In the genomic region with DNA sequence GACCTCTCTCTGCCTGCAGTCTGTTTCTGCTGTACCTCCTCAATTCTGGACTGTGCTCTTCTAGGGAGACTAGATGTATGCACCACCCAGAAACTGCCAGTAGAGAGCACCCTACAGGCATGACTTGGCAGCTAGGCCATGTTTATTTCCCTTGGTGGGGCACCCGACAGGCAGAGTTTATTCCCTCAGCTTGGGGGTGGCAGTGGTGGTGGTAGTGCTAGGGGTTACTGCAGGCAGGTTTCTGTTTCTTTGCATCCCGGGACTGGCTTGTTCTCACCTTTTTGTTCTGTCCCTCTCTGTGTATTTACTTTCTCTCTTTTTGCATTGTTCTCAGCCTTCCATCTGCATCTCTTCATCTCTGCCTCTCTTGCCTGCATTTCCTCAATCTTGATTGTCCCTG, we compare ENCODE assay signal across 8 cellular contexts. TPM values are rescaled to one million over a fixed set of nuclear protein-coding genes. Genes with fewer than 3 reads are reported as not detected.
DNase-seq lines count a peak whose midpoint lies in the region; ATAC-seq, FAIRE-seq and TF ChIP-seq lines count a peak whose summit lies in the region.

No MANE protein-coding gene starts in this region.

- peaks cover 21% of the 10 kb centered on the region for H3K4me1 Mint-ChIP-seq in T-helper 17 cell
- H3K4me1 Mint-ChIP-seq in astrocyte (ENCODE audit: low read depth, unreplicated experiment): peaks cover 14% of the 10 kb centered on the region

- WGBS in right cardiac atrium: 7% methylated on average over 2 of the region's 2 CpGs

- H3K27me3 ChIP-seq in astrocyte (ENCODE audit: insufficient read depth, low read length) (no peaks in the 10 kb centered on the region), right cardiac atrium (ENCODE audit: control insufficient read depth, insufficient read depth) (no peaks in the 10 kb centered on the region)

- no peak overlapping the region for H3K4me3 Mint-ChIP-seq in T-helper 17 cell
- H3K4me3 Mint-ChIP-seq in astrocyte (ENCODE audit: unreplicated experiment): peak overlapping the region; percentile 46

- TF ChIP-seq CTCF in 22Rv1 (IDR thresholded peaks at IDR 0.05) (peak; percentile 76), GM12872 (IDR thresholded peaks at IDR 0.05; ENCODE audit: insufficient read depth, low read depth, low read length) (peak; percentile 84), LNCAP (IDR thresholded peaks at IDR 0.05) (peak; percentile 73), astrocyte (IDR thresholded peaks at IDR 0.05; ENCODE audit: insufficient read depth, low read depth, low read length) (peak; percentile 68)

- peak overlapping the region; percentile 33 for H3K9ac ChIP-seq in astrocyte (ENCODE audit: low read length)

- H3K4me3 ChIP-seq in astrocyte (ENCODE audit: insufficient read depth, low read depth, low read length) (no peak overlapping the region), right cardiac atrium (ENCODE audit: low read length) (no peak overlapping the region)

- H2AFZ ChIP-seq in astrocyte (ENCODE audit: low read depth, low read length): peak overlapping the region; percentile 18

- H3K9me3 ChIP-seq in T-helper 17 cell (ENCODE audit: control insufficient read depth, low read length, poor library complexity, severe bottlenecking) (no peaks in the 10 kb centered on the region), astrocyte (ENCODE audit: insufficient read depth, low read depth, low read length) (no peaks in the 10 kb centered on the region), right cardiac atrium (ENCODE audit: control insufficient read depth, low read length) (no peaks in the 10 kb centered on the region)

- no peaks in the 10 kb centered on the region for H3K79me2 ChIP-seq in astrocyte (ENCODE audit: insufficient read depth, low read length)

- H3K9me3 Mint-ChIP-seq in astrocyte (ENCODE audit: unreplicated experiment): no peaks in the 10 kb centered on the region

- intact Hi-C loops in right cardiac atrium (cut with DNase I): no loop called here

- H3K27ac ChIP-seq in 22Rv1 (no peak overlapping the region), astrocyte (ENCODE audit: low read depth, low read length) (no peak overlapping the region), right cardiac atrium (ENCODE audit: low read length) (peak overlapping the region; percentile 34)

- no peak for FAIRE-seq in astrocyte (lab: Jason Lieb, UNC)

- peak overlapping the region; percentile 29 for H3K27ac Mint-ChIP-seq in T-helper 17 cell
- peak overlapping the region; percentile 22 for H3K27ac Mint-ChIP-seq in astrocyte (ENCODE audit: unreplicated experiment)

- DNase-seq in T-helper 17 cell (peak in 2 of 3 donors; percentile 27 to 30), astrocyte (ENCODE audit: low read depth) (peak; percentile 50), right cardiac atrium (peak in 2 of 3 donors; percentile 50 to 70), retina (peak; percentile 64)

- H3K36me3 ChIP-seq in astrocyte (ENCODE audit: insufficient read depth, low read length): peaks cover 5% of the 10 kb centered on the region

- H3K4me1 ChIP-seq in astrocyte (ENCODE audit: insufficient read depth, low read length): peaks cover 5% of the 10 kb centered on the region
- peaks cover 3% of the 10 kb centered on the region for H3K4me1 ChIP-seq in right cardiac atrium (ENCODE audit: control insufficient read depth, insufficient read depth, low read length)

- H4K20me1 ChIP-seq in astrocyte (ENCODE audit: insufficient read depth, low read length): peaks cover 8% of the 10 kb centered on the region

- ATAC-seq in T-helper 17 cell (peak; percentile 97), right cardiac atrium (peak; percentile 73 to 76), GM19351 (IDR thresholded peaks at IDR 0.05; ENCODE audit: unreplicated experiment) (no peak)

- no peaks in the 10 kb centered on the region for H3K27me3 Mint-ChIP-seq in T-helper 17 cell
- H3K27me3 Mint-ChIP-seq in astrocyte (ENCODE audit: low read depth, unreplicated experiment): no peaks in the 10 kb centered on the region

- H3K36me3 Mint-ChIP-seq in T-helper 17 cell (ENCODE audit: low read depth) (no peaks in the 10 kb centered on the region), astrocyte (ENCODE audit: low read depth, unreplicated experiment) (peaks cover 8% of the 10 kb centered on the region)

- H3K4me2 ChIP-seq in astrocyte (ENCODE audit: low read length): peak overlapping the region; percentile 30

RNA-seq across cellular contexts. Expression of gene PRPF40B, which starts 13.6 kb away (rescaled TPM):
- total RNA-seq in T-helper 17 cell (1 to 10 TPM; 5.6 to 7.1 TPM), astrocyte (8.9 and 10.1 TPM in 2 replicates), right cardiac atrium (10 to 100 TPM; 19.2 to 26.7 (median 22.1) TPM)
- polyA plus RNA-seq in right cardiac atrium: 15.9 TPM

RNA-seq across cellular contexts. Expression of gene FAM186B, which starts 31.5 kb away (rescaled TPM):
- total RNA-seq in T-helper 17 cell (under 1 TPM; 0.37 to 0.39 TPM), astrocyte (0.57 and 0.60 TPM in 2 replicates), right cardiac atrium (under 1 TPM; 0.17 to 0.74 (median 0.43) TPM)
- polyA plus RNA-seq in right cardiac atrium: 0.16 TPM
